ENCODE assay signal across 10 cellular contexts in genomic region chr2:162582357-162582798, GRCh38.
DNase-seq lines count a peak whose midpoint lies in the region; ATAC-seq and TF ChIP-seq lines count a peak whose summit lies in the region.
"Had no signal": no experiment of that assay in that cellular context is flagged by ENCODE, and none has a peak within 500 bp of the region (broad histone marks: within the 10 kb centered on the region; RNA-seq: fewer than 3 reads in every experiment).

No MANE protein-coding gene starts in this region.

- H4K20me1 ChIP-seq in GM23338 (replicated peaks; ENCODE audit: insufficient read depth) = no peaks in the 10 kb centered on the region

- peak; percentile 58 for ATAC-seq in GM23338
- no peak for ATAC-seq in GM19395 (IDR thresholded peaks at IDR 0.05; ENCODE audit: unreplicated experiment)
- ATAC-seq: Right ventricle myocardium inferior; stimulated activated effector memory CD8-positive, alpha-beta T cell treated with anti-CD3 and anti-CD28 coated beads, Interleukin-12 subunit alpha, Interleukin-12 subunit beta, amount 100 ng/mL, for 72 hours had no signal

- no peaks in the 10 kb centered on the region for H3K79me1 ChIP-seq in neuronal stem cell (ENCODE audit: low read depth, low read length)

- no peak overlapping the region for H3K4me3 Mint-ChIP-seq in GM23338
- H3K4me3 Mint-ChIP-seq: stimulated activated effector memory CD8-positive, alpha-beta T cell treated with anti-CD3 and anti-CD28 coated beads, Interleukin-12 subunit alpha, Interleukin-12 subunit beta, amount 100 ng/mL, for 72 hours had no signal

- TF ChIP-seq CTCF in GM23338 (conservative IDR thresholded peaks at IDR 0.05; ENCODE audit: low read depth in 2 of 2) (no peak), astrocyte of the spinal cord (IDR thresholded peaks at IDR 0.05; ENCODE audit: low read depth, low read length) (no peak), ovary (IDR thresholded peaks at IDR 0.05) (no peak)

- no peak overlapping the region for H2BK5ac ChIP-seq in neuronal stem cell (ENCODE audit: low read length)

- in situ Hi-C loops in astrocyte of the spinal cord (cut with HindIII; ENCODE audit: low sequenced_read_pairs) = no loop called here

- H3K4me3 ChIP-seq in GM23338 = no peak overlapping the region
- H3K4me3 ChIP-seq in astrocyte of the spinal cord (ENCODE audit: low read depth, low read length) = no peak overlapping the region
- H3K4me3 ChIP-seq in neuronal stem cell (ENCODE audit: low read length in 2 of 2) = no peak overlapping the region
- H3K4me3 ChIP-seq in ovary = no peak overlapping the region

- H2BK12ac ChIP-seq in neuronal stem cell (ENCODE audit: low read length) = no peak overlapping the region

- H3K36me3 Mint-ChIP-seq in GM23338 (ENCODE audit: low read depth) = no peaks in the 10 kb centered on the region
- H3K36me3 Mint-ChIP-seq: stimulated activated effector memory CD8-positive, alpha-beta T cell treated with anti-CD3 and anti-CD28 coated beads, Interleukin-12 subunit alpha, Interleukin-12 subunit beta, amount 100 ng/mL, for 72 hours had no signal

- no peak overlapping the region for H4K91ac ChIP-seq in neuronal stem cell (ENCODE audit: low read depth, low read length, poor library complexity)

- no peak overlapping the region for H3K23ac ChIP-seq in neuronal stem cell (ENCODE audit: low read depth, low read length, poor library complexity)

- H3K14ac ChIP-seq in neuronal stem cell (ENCODE audit: low read length) = no peak overlapping the region

- no peaks in the 10 kb centered on the region for H3K27me3 Mint-ChIP-seq in GM23338 (ENCODE audit: insufficient read depth, low read depth, poor library complexity)

- H3K9me3 Mint-ChIP-seq in GM23338 = no peaks in the 10 kb centered on the region

- H3K4me2 ChIP-seq in GM23338 (no peak overlapping the region), neuronal stem cell (ENCODE audit: insufficient read depth, low read length, poor library complexity, severe bottlenecking) (peak overlapping the region; percentile 35)

- no CpG with 5 or more reads among the region's 5 CpGs for WGBS in neuronal stem cell (ENCODE audit: extremely low coverage in 2 of 2, insufficient read length in 2 of 2, insufficient replicate concordance in 1 of 2), 2 donors
- 64 to 67% (median 65%) methylated on average over 5 of the region's 5 CpGs for WGBS in ovary, 3 donors

- no peak overlapping the region for H3K27ac ChIP-seq in GM23338 (ENCODE audit: low read depth)
- H3K27ac ChIP-seq in neuronal stem cell (replicated peaks; ENCODE audit: low read length) = no peak overlapping the region
- no peak overlapping the region for H3K27ac ChIP-seq in ovary

- no peak overlapping the region for H3K4ac ChIP-seq in neuronal stem cell (ENCODE audit: low read length)

- no peak overlapping the region for H4K8ac ChIP-seq in neuronal stem cell (ENCODE audit: low read depth, low read length)

- no peaks in the 10 kb centered on the region for H3F3A ChIP-seq in GM23338 (replicated peaks; ENCODE audit: low read depth)

- TF ChIP-seq EP300 in ovary (IDR thresholded peaks at IDR 0.05) = no peak

- no peak overlapping the region for H2AK5ac ChIP-seq in neuronal stem cell (ENCODE audit: low read depth, low read length)

- no peak for TF ChIP-seq POLR2A in ovary (IDR thresholded peaks at IDR 0.05)

- DNase-seq in GM23338 (ENCODE audit: low spot score) = no peak
- DNase-seq in NCI-H2196 treated with DMSO at 0.1 percent for 48 hours (lab: John Stamatoyannopoulos, UW; ENCODE audit: unreplicated experiment) = peak; percentile 52
- peak; percentile 41 for DNase-seq in astrocyte of the spinal cord (ENCODE audit: low read depth, low spot score)
- peak; percentile 15 for DNase-seq in neuronal stem cell (ENCODE audit: low spot score)
- DNase-seq in T1000 (lab: John Stamatoyannopoulos, UW) = no peak
- no peak for DNase-seq in ovary
- no peak for DNase-seq in C1 segment of cervical spinal cord (lab: John Stamatoyannopoulos, UW)

- no peaks in the 10 kb centered on the region for H3K9me2 ChIP-seq in GM23338 (ENCODE audit: insufficient read depth)

- no peak overlapping the region for H2AFZ ChIP-seq in GM23338
- H2AFZ ChIP-seq in neuronal stem cell (ENCODE audit: low read length) = no peak overlapping the region

- intact Hi-C loops in ovary (cut with DNase I) = no loop called here

- no peaks in the 10 kb centered on the region for H3K9me3 ChIP-seq in neuronal stem cell (replicated peaks in 1 of 2; ENCODE audit: control insufficient read depth in 2 of 2, insufficient read depth in 1 of 2, low read depth in 1 of 2, low read length in 2 of 2)
- H3K9me3 ChIP-seq in ovary = no peaks in the 10 kb centered on the region

- H3K18ac ChIP-seq in neuronal stem cell (ENCODE audit: low read length) = no peak overlapping the region

- H3K4me1 ChIP-seq in GM23338 (ENCODE audit: insufficient read depth) (no peaks in the 10 kb centered on the region), neuronal stem cell (ENCODE audit: control insufficient read depth in 2 of 2, insufficient read depth in 1 of 2, low read depth in 1 of 2, low read length in 2 of 2) (peaks cover 11 to 27% of the 10 kb centered on the region in 2 donors), ovary (ENCODE audit: insufficient read depth) (no peaks in the 10 kb centered on the region)

- H3K4me1 Mint-ChIP-seq in GM23338 = peaks cover 16% of the 10 kb centered on the region; the same call in 2 of the 3 replicates
- H3K4me1 Mint-ChIP-seq: stimulated activated effector memory CD8-positive, alpha-beta T cell treated with anti-CD3 and anti-CD28 coated beads, Interleukin-12 subunit alpha, Interleukin-12 subunit beta, amount 100 ng/mL, for 72 hours had no signal

- no peaks in the 10 kb centered on the region for H3K27me3 ChIP-seq in GM23338 (ENCODE audit: insufficient read depth)
- H3K27me3 ChIP-seq in neuronal stem cell (ENCODE audit: control insufficient read depth in 3 of 3, insufficient read depth in 3 of 3, low read depth in 1 of 3, low read length in 3 of 3) = no peaks in the 10 kb centered on the region
- no peaks in the 10 kb centered on the region for H3K27me3 ChIP-seq in ovary

- no peaks in the 10 kb centered on the region for H3K36me3 ChIP-seq in GM23338 (ENCODE audit: insufficient read depth)
- H3K36me3 ChIP-seq in neuronal stem cell (replicated peaks in 1 of 2; ENCODE audit: control insufficient read depth in 2 of 2, insufficient read depth in 2 of 2, low read length in 2 of 2) = no peaks in the 10 kb centered on the region
- H3K36me3 ChIP-seq in ovary = no peaks in the 10 kb centered on the region

- no peak overlapping the region for H2BK120ac ChIP-seq in neuronal stem cell (ENCODE audit: low read depth, low read length)

- no peak overlapping the region for H3K9ac ChIP-seq in neuronal stem cell (ENCODE audit: low read depth, low read length, poor library complexity)

- H2BK15ac ChIP-seq in neuronal stem cell (ENCODE audit: low read length) = no peak overlapping the region

- H3K79me2 ChIP-seq in GM23338 (replicated peaks; ENCODE audit: insufficient read depth) = no peaks in the 10 kb centered on the region

- peak overlapping the region; percentile 86 for H3K27ac Mint-ChIP-seq in GM23338
- H3K27ac Mint-ChIP-seq: stimulated activated effector memory CD8-positive, alpha-beta T cell treated with anti-CD3 and anti-CD28 coated beads, Interleukin-12 subunit alpha, Interleukin-12 subunit beta, amount 100 ng/mL, for 72 hours had no signal

TF ChIP-seq in GM23338, 12 proteins besides CTCF, POLR2A, EP300 and RAD21 (continues in another document):
- no peak for TF ChIP-seq JUNB (IDR thresholded peaks at IDR 0.05; ENCODE audit: unreplicated experiment)

Comparison
In these comparisons a context has a peak if more than half of its experiments do, and no peak if none do; other contexts are left out.
1. DNase-seq: peak in NCI-H2196 treated with DMSO at 0.1 percent for 48 hours (single experiment), astrocyte of the spinal cord (single experiment) and neuronal stem cell (single experiment); none in GM23338 (single experiment), T1000 (single experiment), ovary (0 of 5) and C1 segment of cervical spinal cord (0 of 14).